ENCODE assay signal across 9 cellular contexts in genomic region chr17:39195568-39196160, GRCh38. TPM values are rescaled to one million over a fixed set of nuclear protein-coding genes. Genes with fewer than 3 reads are reported as not detected.
DNase-seq lines count a peak whose midpoint lies in the region; ATAC-seq and TF ChIP-seq lines count a peak whose summit lies in the region.
"Had no signal": no experiment of that assay in that cellular context is flagged by ENCODE, and none has a peak within 500 bp of the region (broad histone marks: within the 10 kb centered on the region; RNA-seq: fewer than 3 reads in every experiment).

No MANE protein-coding gene starts in this region.

- peaks cover 38% of the 10 kb centered on the region for H3K79me1 ChIP-seq in mesenchymal stem cell (replicated peaks; ENCODE audit: low read length, poor library complexity, severe bottlenecking)

- H2BK5ac ChIP-seq in mesenchymal stem cell (ENCODE audit: low read depth, low read length, poor library complexity, severe bottlenecking), result no peak overlapping the region

- H3K27ac ChIP-seq in right atrium auricular region (peak overlapping the region; percentile 81 to 86), heart left ventricle (peak overlapping the region in 5 of 12 donors; percentile 1 to 92 (median 14)), mesenchymal stem cell (ENCODE audit: low read length, poor library complexity, severe bottlenecking) (no peak overlapping the region)

- no peak overlapping the region for H2AK5ac ChIP-seq in mesenchymal stem cell (ENCODE audit: low read length, severe bottlenecking)

- peak overlapping the region in 1 of 2 donors; percentile 82 for H3K4me3 ChIP-seq in right atrium auricular region
- H3K4me3 ChIP-seq in heart left ventricle, result peak overlapping the region in 6 of 12 donors; percentile 73 to 92 (median 80)
- peak overlapping the region; percentile 79 for H3K4me3 ChIP-seq in astrocyte of the cerebellum (ENCODE audit: low read depth, low read length)
- peak overlapping the region in 1 of 2 experiments; percentile 84 for H3K4me3 ChIP-seq in mesenchymal stem cell (ENCODE audit: insufficient read depth in 1 of 2, low read depth in 1 of 2, low read length in 2 of 2)

- no peaks in the 10 kb centered on the region for H3K9me3 ChIP-seq in right atrium auricular region
- H3K9me3 ChIP-seq in heart left ventricle, result no peaks in the 10 kb centered on the region
- H3K9me3 ChIP-seq in mesenchymal stem cell (ENCODE audit: control insufficient read depth, low read length), result no peaks in the 10 kb centered on the region

- in situ Hi-C loops in astrocyte of the cerebellum (cut with HindIII; ENCODE audit: low sequenced_read_pairs), result no loop called here

- DNase-seq in right atrium auricular region (ENCODE audit: low spot score) (no peak), heart left ventricle (no peak), astrocyte of the cerebellum (ENCODE audit: low read depth) (no peak), mesenchymal stem cell (no peak), SHP77 treated with DMSO at 0.1 percent for 48 hours (lab: John Stamatoyannopoulos, UW) (no peak), NCI-H146 (lab: John Stamatoyannopoulos, UW) (no peak), omental fat pad (ENCODE audit: low spot score) (no peak), NCI-H345 (lab: John Stamatoyannopoulos, UW) (no peak)

- no peak for TF ChIP-seq CTCF in right atrium auricular region (IDR thresholded peaks at IDR 0.05)
- TF ChIP-seq CTCF in heart left ventricle (IDR thresholded peaks at IDR 0.05), result no peak
- TF ChIP-seq CTCF in astrocyte of the cerebellum (IDR thresholded peaks at IDR 0.05; ENCODE audit: low read depth, low read length, missing control alignments), result no peak
- TF ChIP-seq CTCF in omental fat pad (IDR thresholded peaks at IDR 0.05), result no peak

- peaks cover 0 to 42% of the 10 kb centered on the region in 2 donors for H3K4me1 ChIP-seq in right atrium auricular region
- peaks cover 0 to 48% (median 22%) of the 10 kb centered on the region in 12 donors for H3K4me1 ChIP-seq in heart left ventricle
- H3K4me1 ChIP-seq in mesenchymal stem cell (ENCODE audit: control insufficient read depth, insufficient read depth, low read depth, low read length), result peaks cover 23% of the 10 kb centered on the region

- H3K4ac ChIP-seq in mesenchymal stem cell (ENCODE audit: low read depth in 1 of 2, low read length in 2 of 2), result peak overlapping the region; percentile 13 to 25

- no peak for TF ChIP-seq POLR2A in heart left ventricle (IDR thresholded peaks at IDR 0.05)

- H3K36me3 ChIP-seq in right atrium auricular region (no peaks in the 10 kb centered on the region), heart left ventricle (peaks cover 0 to 29% (median 7%) of the 10 kb centered on the region in 9 donors), mesenchymal stem cell (ENCODE audit: control insufficient read depth in 1 of 2, insufficient read depth in 2 of 2, low read depth in 1 of 2, low read length in 2 of 2) (peaks cover 33 to 42% of the 10 kb centered on the region in 2 experiments)

- ATAC-seq in heart left ventricle (no peak), omental fat pad (ENCODE audit: low FRiP score) (no peak)
- ATAC-seq: sciatic nerve had no signal

- H2BK120ac ChIP-seq in mesenchymal stem cell (ENCODE audit: low read depth, low read length), result no peak overlapping the region

- H2BK15ac ChIP-seq in mesenchymal stem cell (ENCODE audit: low read depth, poor library complexity, severe bottlenecking), result no peak overlapping the region

- intact Hi-C loops in heart left ventricle (cut with DNase I), result no loop called here

- no peak overlapping the region for H2BK12ac ChIP-seq in mesenchymal stem cell (ENCODE audit: low read length in 2 of 2)

- no peak overlapping the region for H3K4me2 ChIP-seq in mesenchymal stem cell (ENCODE audit: low read length, poor library complexity, severe bottlenecking)

- H3K23ac ChIP-seq in mesenchymal stem cell (ENCODE audit: low read length in 2 of 2), result no peak overlapping the region

- H3K27me3 ChIP-seq in right atrium auricular region, result no peaks in the 10 kb centered on the region
- H3K27me3 ChIP-seq in heart left ventricle, result no peaks in the 10 kb centered on the region
- H3K27me3 ChIP-seq in mesenchymal stem cell (ENCODE audit: control insufficient read depth in 1 of 2, insufficient read depth in 1 of 2, low read length in 2 of 2), result no peaks in the 10 kb centered on the region

- H3K9ac ChIP-seq in mesenchymal stem cell (ENCODE audit: low read length), result peak overlapping the region; percentile 74

- H4K91ac ChIP-seq in mesenchymal stem cell (ENCODE audit: low read length), result no peak overlapping the region

- no peak overlapping the region for H3K18ac ChIP-seq in mesenchymal stem cell (ENCODE audit: low read depth in 1 of 2, low read length in 2 of 2)

- peak overlapping the region in 1 of 2 experiments; percentile 14 for H3K14ac ChIP-seq in mesenchymal stem cell (ENCODE audit: low read length in 2 of 2)

- H4K8ac ChIP-seq in mesenchymal stem cell (ENCODE audit: low read length), result no peak overlapping the region

- WGBS in heart left ventricle, 4 donors, result 69 to 81% (median 72%) methylated on average over 8 of the region's 8 CpGs
- 97% methylated on average over 5 of the region's 8 CpGs for WGBS in mesenchymal stem cell

- H2AFZ ChIP-seq in mesenchymal stem cell (ENCODE audit: low read depth, low read length), result no peak overlapping the region

RNA-seq across cellular contexts. Expression of gene CACNB1, which starts 1.8 kb away (rescaled TPM):
- total RNA-seq in right atrium auricular region (10 to 100 TPM in 1 of 2 donors, 1 to 10 TPM in 1; 3.6 to 13.4 TPM), heart left ventricle (10 to 100 TPM in 1 of 9 donors, 1 to 10 TPM in 8; 4.3 to 13.4 (median 7.1) TPM), omental fat pad (1 to 10 TPM; 3.2 to 3.7 (median 3.5) TPM)
- 10 to 100 TPM in 1 of 2 donors, 1 to 10 TPM in 1; 6.1 to 14.3 TPM for polyA plus RNA-seq in heart left ventricle
- 7.0 TPM for polyA plus RNA-seq in mesenchymal stem cell (2013, experiment 1 of 2)
- polyA plus RNA-seq in mesenchymal stem cell (2013, experiment 2 of 2), result 6.3 TPM

RNA-seq across cellular contexts. Expression of gene RPL19, which starts 4.4 kb away (rescaled TPM):
- total RNA-seq in right atrium auricular region (1,000 to 10,000 TPM; 1,458 to 1,831 TPM), heart left ventricle (1,000 to 10,000 TPM in 6 of 9 donors, 100 to 1,000 TPM in 3; 836 to 1,525 (median 1,097) TPM), omental fat pad (1,000 to 10,000 TPM; 2,414 to 2,833 (median 2,579) TPM)
- polyA plus RNA-seq in heart left ventricle, result 1,000 to 10,000 TPM; 1,669 to 2,599 TPM
- 2,372 TPM for polyA plus RNA-seq in mesenchymal stem cell (2013, experiment 1 of 2)
- polyA plus RNA-seq in mesenchymal stem cell (2013, experiment 2 of 2), result 2,320 TPM

RNA-seq across cellular contexts. Expression of gene ARL5C, which starts 29.7 kb away (rescaled TPM):
- total RNA-seq in right atrium auricular region (not detected), heart left ventricle (not detected), omental fat pad (not detected)
- polyA plus RNA-seq in heart left ventricle, result not detected
- not detected for polyA plus RNA-seq in mesenchymal stem cell (2013, experiment 1 of 2)
- not detected for polyA plus RNA-seq in mesenchymal stem cell (2013, experiment 2 of 2)
- total RNA-seq: sciatic nerve had no signal

RNA-seq across cellular contexts. Expression of gene STAC2, which starts 30.1 kb away (rescaled TPM):
- total RNA-seq in right atrium auricular region (1 to 10 TPM in 1 of 2 donors, under 1 TPM in 1; 0.82 to 2.3 TPM), heart left ventricle (1 to 10 TPM in 2 of 9 donors, under 1 TPM in 7; 0.16 to 3.6 (median 0.33) TPM), omental fat pad (under 1 TPM in 2 of 4 donors, not detected in 2; 0.56 to 0.60 TPM)
- 1 to 10 TPM in 1 of 2 donors, under 1 TPM in 1; 0.76 to 5.3 TPM for polyA plus RNA-seq in heart left ventricle
- polyA plus RNA-seq in mesenchymal stem cell (2013, experiment 1 of 2), result 0.01 TPM
- polyA plus RNA-seq in mesenchymal stem cell (2013, experiment 2 of 2), result 0.01 TPM

RNA-seq across cellular contexts. Expression of gene PLXDC1, which starts 44.2 kb away (rescaled TPM):
- total RNA-seq in right atrium auricular region (1 to 10 TPM; 4.6 to 9.3 TPM), heart left ventricle (10 to 100 TPM in 7 of 9 donors, 1 to 10 TPM in 2; 6.3 to 17.4 (median 13.8) TPM), omental fat pad (10 to 100 TPM in 2 of 4 donors, 1 to 10 TPM in 2; 6.5 to 21.6 (median 9.1) TPM)
- 10 to 100 TPM in 1 of 2 donors, 1 to 10 TPM in 1; 4.8 to 13.3 TPM for polyA plus RNA-seq in heart left ventricle
- 1.9 TPM for polyA plus RNA-seq in mesenchymal stem cell (2013, experiment 1 of 2)
- polyA plus RNA-seq in mesenchymal stem cell (2013, experiment 2 of 2), result 2.1 TPM
